2 cellular contexts compared by ENCODE assay signal in the genomic region with DNA sequence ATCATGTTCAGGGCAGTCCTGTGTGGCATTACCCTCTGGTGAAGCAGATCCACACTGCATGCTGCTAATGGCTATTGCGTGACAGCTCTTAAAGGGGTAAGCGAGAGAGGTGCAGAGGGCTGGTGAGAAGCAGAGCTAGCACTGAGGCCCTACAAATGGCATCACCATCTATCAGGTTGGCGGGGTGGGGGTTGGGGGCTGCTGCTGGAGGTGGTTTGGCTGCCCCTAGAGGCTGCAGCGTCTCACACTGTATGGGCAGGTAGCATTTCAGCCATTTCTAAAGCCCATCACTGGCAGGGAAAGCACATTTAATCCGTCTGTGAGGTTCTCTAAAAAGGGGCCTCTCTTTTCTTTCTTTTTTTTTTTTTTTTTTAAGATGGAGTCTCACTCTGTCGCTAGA.
TF ChIP-seq lines count a peak whose summit lies in the region.

No MANE protein-coding gene starts in this region.

TF ChIP-seq in HepG2, 621 proteins besides CTCF, POLR2A, EP300 and RAD21:
- TF ChIP-seq, protein P1, sequence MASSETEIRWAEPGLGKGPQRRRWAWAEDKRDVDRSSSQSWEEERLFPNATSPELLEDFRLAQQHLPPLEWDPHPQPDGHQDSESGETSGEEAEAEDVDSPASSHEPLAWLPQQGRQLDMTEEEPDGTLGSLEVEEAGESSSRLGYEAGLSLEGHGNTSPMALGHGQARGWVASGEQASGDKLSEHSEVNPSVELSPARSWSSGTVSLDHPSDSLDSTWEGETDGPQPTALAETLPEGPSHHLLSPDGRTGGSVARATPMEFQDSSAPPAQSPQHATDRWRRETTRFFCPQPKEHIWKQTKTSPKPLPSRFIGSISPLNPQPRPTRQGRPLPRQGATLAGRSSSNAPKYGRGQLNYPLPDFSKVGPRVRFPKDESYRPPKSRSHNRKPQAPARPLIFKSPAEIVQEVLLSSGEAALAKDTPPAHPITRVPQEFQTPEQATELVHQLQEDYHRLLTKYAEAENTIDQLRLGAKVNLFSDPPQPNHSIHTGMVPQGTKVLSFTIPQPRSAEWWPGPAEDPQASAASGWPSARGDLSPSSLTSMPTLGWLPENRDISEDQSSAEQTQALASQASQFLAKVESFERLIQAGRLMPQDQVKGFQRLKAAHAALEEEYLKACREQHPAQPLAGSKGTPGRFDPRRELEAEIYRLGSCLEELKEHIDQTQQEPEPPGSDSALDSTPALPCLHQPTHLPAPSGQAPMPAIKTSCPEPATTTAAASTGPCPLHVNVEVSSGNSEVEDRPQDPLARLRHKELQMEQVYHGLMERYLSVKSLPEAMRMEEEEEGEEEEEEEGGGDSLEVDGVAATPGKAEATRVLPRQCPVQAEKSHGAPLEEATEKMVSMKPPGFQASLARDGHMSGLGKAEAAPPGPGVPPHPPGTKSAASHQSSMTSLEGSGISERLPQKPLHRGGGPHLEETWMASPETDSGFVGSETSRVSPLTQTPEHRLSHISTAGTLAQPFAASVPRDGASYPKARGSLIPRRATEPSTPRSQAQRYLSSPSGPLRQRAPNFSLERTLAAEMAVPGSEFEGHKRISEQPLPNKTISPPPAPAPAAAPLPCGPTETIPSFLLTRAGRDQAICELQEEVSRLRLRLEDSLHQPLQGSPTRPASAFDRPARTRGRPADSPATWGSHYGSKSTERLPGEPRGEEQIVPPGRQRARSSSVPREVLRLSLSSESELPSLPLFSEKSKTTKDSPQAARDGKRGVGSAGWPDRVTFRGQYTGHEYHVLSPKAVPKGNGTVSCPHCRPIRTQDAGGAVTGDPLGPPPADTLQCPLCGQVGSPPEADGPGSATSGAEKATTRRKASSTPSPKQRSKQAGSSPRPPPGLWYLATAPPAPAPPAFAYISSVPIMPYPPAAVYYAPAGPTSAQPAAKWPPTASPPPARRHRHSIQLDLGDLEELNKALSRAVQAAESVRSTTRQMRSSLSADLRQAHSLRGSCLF (CRISPR knock-in tag; IDR thresholded peaks at IDR 0.05; ENCODE audit: borderline replicate concordance), result no peak
- TF ChIP-seq KMT2A (CRISPR knock-in tag; IDR thresholded peaks at IDR 0.05) (no peak), HIVEP1 (CRISPR knock-in tag; IDR thresholded peaks at IDR 0.05) (no peak), KDM6A (CRISPR knock-in tag; IDR thresholded peaks at IDR 0.05; ENCODE audit: low read depth) (no peak), ZFP1 (CRISPR knock-in tag; IDR thresholded peaks at IDR 0.05) (no peak), ZFP90 (CRISPR knock-in tag; IDR thresholded peaks at IDR 0.05; ENCODE audit: borderline replicate concordance) (no peak), ZNF232 (CRISPR knock-in tag; IDR thresholded peaks at IDR 0.05; ENCODE audit: borderline replicate concordance) (no peak), ZNF451 (CRISPR knock-in tag; IDR thresholded peaks at IDR 0.05) (no peak), SMARCE1 (IDR thresholded peaks at IDR 0.05; ENCODE audit: borderline replicate concordance) (no peak), KDM1A (CRISPR knock-in tag; IDR thresholded peaks at IDR 0.05) (no peak), NR1H2 (CRISPR knock-in tag; IDR thresholded peaks at IDR 0.05; ENCODE audit: borderline replicate concordance, low read depth) (no peak), ZNF747 (CRISPR knock-in tag; IDR thresholded peaks at IDR 0.05; ENCODE audit: borderline replicate concordance) (no peak), POLR2AphosphoS5 (IDR thresholded peaks at IDR 0.05; ENCODE audit: low read depth, low read length) (no peak), ZNF335 (CRISPR knock-in tag; IDR thresholded peaks at IDR 0.05) (no peak), YEATS4 (CRISPR knock-in tag; IDR thresholded peaks at IDR 0.05; ENCODE audit: borderline replicate concordance) (no peak)
- TF ChIP-seq, protein P2, sequence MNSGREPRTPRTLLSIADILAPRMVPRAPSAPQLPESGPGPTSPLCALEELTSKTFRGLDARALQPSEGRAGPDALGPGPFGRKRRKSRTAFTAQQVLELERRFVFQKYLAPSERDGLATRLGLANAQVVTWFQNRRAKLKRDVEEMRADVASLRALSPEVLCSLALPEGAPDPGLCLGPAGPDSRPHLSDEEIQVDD (CRISPR knock-in tag; IDR thresholded peaks at IDR 0.05; ENCODE audit: borderline replicate concordance), result no peak

TF ChIP-seq in GM12878, 131 proteins besides CTCF, POLR2A, EP300 and RAD21:
- TF ChIP-seq IKZF2 (IDR thresholded peaks at IDR 0.05) (no peak), HDAC2 (IDR thresholded peaks at IDR 0.05) (no peak), KAT2A (conservative IDR thresholded peaks at IDR 0.05; ENCODE audit: control insufficient read depth, low read depth, low read length) (no peak), ZNF217 (IDR thresholded peaks at IDR 0.05) (no peak), NFIC (IDR thresholded peaks at IDR 0.05; ENCODE audit: low read depth, low read length) (no peak), TAF1 (IDR thresholded peaks at IDR 0.05; ENCODE audit: borderline replicate concordance, low read depth, low read length) (no peak), NFYA (IDR thresholded peaks at IDR 0.05; ENCODE audit: borderline replicate concordance, low read depth, low read length) (no peak), SMC3 (IDR thresholded peaks at IDR 0.05; ENCODE audit: borderline replicate concordance, low read length) (no peak)
